In the genomic region with DNA sequence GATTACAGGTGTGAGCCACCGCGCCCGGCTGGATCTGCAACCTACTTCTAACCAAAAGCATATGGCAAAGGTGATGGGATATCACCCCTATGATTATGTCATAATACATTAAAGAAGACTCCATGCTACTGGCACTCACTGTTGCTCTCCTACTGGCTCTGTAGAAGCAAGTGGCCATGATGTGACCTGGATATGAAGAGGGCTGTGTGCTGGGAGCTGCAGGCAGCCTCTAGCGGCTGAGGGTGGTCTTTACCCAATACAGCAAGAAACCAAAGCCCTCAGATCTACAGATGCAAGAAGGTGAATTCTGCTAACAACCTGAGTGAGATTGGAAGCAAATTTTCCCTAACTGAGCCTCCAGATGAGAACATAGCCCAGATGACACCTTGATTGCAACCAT, we compare ENCODE assay signal across 1 cellular context.
TF ChIP-seq lines count a peak whose summit lies in the region.

No MANE protein-coding gene starts in this region.

TF ChIP-seq in K562, 482 proteins besides CTCF, POLR2A, EP300 and RAD21:
- TF ChIP-seq NR3C1 (CRISPR knock-in tag; IDR thresholded peaks at IDR 0.05) (no peak), TRIM28 (IDR thresholded peaks at IDR 0.05) (no peak), NELFE (IDR thresholded peaks at IDR 0.05; ENCODE audit: insufficient read depth, insufficient read length) (no peak), KLF16 (IDR thresholded peaks at IDR 0.05) (no peak), PRMT5 (CRISPR knock-in tag; IDR thresholded peaks at IDR 0.05) (no peak), HIVEP1 (CRISPR knock-in tag; IDR thresholded peaks at IDR 0.05) (no peak), EGR1 (conservative IDR thresholded peaks at IDR 0.05) (no peak), KDM2B (CRISPR knock-in tag; IDR thresholded peaks at IDR 0.05) (no peak), LARP7 (IDR thresholded peaks at IDR 0.05) (no peak), JUNB (CRISPR knock-in tag; conservative IDR thresholded peaks at IDR 0.05) (no peak), ZKSCAN3 (CRISPR knock-in tag; IDR thresholded peaks at IDR 0.05) (no peak), RCOR1 (IDR thresholded peaks at IDR 0.05; ENCODE audit: borderline replicate concordance in 1 of 2, low read depth in 2 of 2, low read length in 2 of 2) (no peak), CCAR2 (IDR thresholded peaks at IDR 0.05; ENCODE audit: low read depth, low read length) (no peak), ZNF324 (CRISPR knock-in tag; IDR thresholded peaks at IDR 0.05) (no peak)
- TF ChIP-seq, protein P1, sequence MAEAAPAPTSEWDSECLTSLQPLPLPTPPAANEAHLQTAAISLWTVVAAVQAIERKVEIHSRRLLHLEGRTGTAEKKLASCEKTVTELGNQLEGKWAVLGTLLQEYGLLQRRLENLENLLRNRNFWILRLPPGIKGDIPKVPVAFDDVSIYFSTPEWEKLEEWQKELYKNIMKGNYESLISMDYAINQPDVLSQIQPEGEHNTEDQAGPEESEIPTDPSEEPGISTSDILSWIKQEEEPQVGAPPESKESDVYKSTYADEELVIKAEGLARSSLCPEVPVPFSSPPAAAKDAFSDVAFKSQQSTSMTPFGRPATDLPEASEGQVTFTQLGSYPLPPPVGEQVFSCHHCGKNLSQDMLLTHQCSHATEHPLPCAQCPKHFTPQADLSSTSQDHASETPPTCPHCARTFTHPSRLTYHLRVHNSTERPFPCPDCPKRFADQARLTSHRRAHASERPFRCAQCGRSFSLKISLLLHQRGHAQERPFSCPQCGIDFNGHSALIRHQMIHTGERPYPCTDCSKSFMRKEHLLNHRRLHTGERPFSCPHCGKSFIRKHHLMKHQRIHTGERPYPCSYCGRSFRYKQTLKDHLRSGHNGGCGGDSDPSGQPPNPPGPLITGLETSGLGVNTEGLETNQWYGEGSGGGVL (CRISPR knock-in tag; IDR thresholded peaks at IDR 0.05): no peak
- TF ChIP-seq, protein P2, sequence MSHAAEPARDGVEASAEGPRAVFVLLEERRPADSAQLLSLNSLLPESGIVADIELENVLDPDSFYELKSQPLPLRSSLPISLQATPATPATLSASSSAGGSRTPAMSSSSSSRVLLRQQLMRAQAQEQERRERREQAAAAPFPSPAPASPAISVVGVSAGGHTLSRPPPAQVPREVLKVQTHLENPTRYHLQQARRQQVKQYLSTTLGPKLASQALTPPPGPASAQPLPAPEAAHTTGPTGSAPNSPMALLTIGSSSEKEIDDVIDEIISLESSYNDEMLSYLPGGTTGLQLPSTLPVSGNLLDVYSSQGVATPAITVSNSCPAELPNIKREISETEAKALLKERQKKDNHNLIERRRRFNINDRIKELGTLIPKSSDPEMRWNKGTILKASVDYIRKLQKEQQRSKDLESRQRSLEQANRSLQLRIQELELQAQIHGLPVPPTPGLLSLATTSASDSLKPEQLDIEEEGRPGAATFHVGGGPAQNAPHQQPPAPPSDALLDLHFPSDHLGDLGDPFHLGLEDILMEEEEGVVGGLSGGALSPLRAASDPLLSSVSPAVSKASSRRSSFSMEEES (CRISPR knock-in tag; IDR thresholded peaks at IDR 0.05): no peak
- TF ChIP-seq, protein P3, sequence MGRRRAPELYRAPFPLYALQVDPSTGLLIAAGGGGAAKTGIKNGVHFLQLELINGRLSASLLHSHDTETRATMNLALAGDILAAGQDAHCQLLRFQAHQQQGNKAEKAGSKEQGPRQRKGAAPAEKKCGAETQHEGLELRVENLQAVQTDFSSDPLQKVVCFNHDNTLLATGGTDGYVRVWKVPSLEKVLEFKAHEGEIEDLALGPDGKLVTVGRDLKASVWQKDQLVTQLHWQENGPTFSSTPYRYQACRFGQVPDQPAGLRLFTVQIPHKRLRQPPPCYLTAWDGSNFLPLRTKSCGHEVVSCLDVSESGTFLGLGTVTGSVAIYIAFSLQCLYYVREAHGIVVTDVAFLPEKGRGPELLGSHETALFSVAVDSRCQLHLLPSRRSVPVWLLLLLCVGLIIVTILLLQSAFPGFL (CRISPR knock-in tag; IDR thresholded peaks at IDR 0.05): no peak
- TF ChIP-seq, protein P4, sequence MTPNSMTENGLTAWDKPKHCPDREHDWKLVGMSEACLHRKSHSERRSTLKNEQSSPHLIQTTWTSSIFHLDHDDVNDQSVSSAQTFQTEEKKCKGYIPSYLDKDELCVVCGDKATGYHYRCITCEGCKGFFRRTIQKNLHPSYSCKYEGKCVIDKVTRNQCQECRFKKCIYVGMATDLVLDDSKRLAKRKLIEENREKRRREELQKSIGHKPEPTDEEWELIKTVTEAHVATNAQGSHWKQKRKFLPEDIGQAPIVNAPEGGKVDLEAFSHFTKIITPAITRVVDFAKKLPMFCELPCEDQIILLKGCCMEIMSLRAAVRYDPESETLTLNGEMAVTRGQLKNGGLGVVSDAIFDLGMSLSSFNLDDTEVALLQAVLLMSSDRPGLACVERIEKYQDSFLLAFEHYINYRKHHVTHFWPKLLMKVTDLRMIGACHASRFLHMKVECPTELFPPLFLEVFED (CRISPR knock-in tag; conservative IDR thresholded peaks at IDR 0.05): no peak
